ENCODE assay signal across 8 cellular contexts in genomic region chr14:91059576-91060471, GRCh38. TPM values are rescaled to one million over a fixed set of nuclear protein-coding genes. Genes with fewer than 3 reads are reported as not detected.
DNase-seq lines count a peak whose midpoint lies in the region; ATAC-seq and TF ChIP-seq lines count a peak whose summit lies in the region.

No MANE protein-coding gene starts in this region.

- POLR2A ChIA-PET in IMR-90 (lab: Charles Lee; ENCODE audit: unreplicated experiment), result no interaction called here

- BruUV-seq in IMR-90 (replicated peaks; lab: Mats Ljungman, UMichigan), result no TSS peak

- 0% methylated on average over 12 of the region's 88 CpGs; no CpG with 5 or more reads in 1 of the 2 experiments for WGBS in IMR-90 (ENCODE audit: extremely low coverage in 2 of 2, insufficient read length in 1 of 2), 2 experiments

- no peak overlapping the region for H4K8ac ChIP-seq in IMR-90 (ENCODE audit: low read depth in 2 of 2, low read length in 2 of 2)

- H4K20me1 ChIP-seq in IMR-90 (ENCODE audit: insufficient read depth, low read length), result no peaks in the 10 kb centered on the region

- DNase-seq in DMS53 treated with DMSO at 0.1 percent for 48 hours (lab: John Stamatoyannopoulos, UW; ENCODE audit: unreplicated experiment) (peak; percentile 60), IMR-90 (no peak), SK-N-DZ (ENCODE audit: low spot score) (peak; percentile 69), Right ventricle myocardium superior (peak; percentile 50), posterior cingulate gyrus (peak in 9 of 10 donors; percentile 12 to 94 (median 44)), vagina (ENCODE audit: extremely low spot score in 2 of 2) (no peak)

- ATAC-seq in GM21526 (IDR thresholded peaks at IDR 0.05; ENCODE audit: low FRiP score, unreplicated experiment) (peak; percentile 15), IMR-90 (ENCODE audit: low read depth) (peak; percentile 40), Right ventricle myocardium superior (ENCODE audit: poor library complexity) (peak; percentile 63)

- in situ Hi-C loops in IMR-90 (cut with MboI; ENCODE audit: low sequenced_read_pairs), result no loop called here

- no peak overlapping the region for H2BK20ac ChIP-seq in IMR-90 (ENCODE audit: low read depth, low read length)

- no peak for TF ChIP-seq POLR2A in IMR-90 (IDR thresholded peaks at IDR 0.05; ENCODE audit: low read depth, low read length)
- no peak for TF ChIP-seq POLR2A in vagina (IDR thresholded peaks at IDR 0.05)

- peak overlapping the region; percentile 69 for H3K27ac Mint-ChIP-seq in activated naive CD8-positive, alpha-beta T cell

- TF ChIP-seq CTCF in IMR-90 (conservative IDR thresholded peaks at IDR 0.05; ENCODE audit: low read depth, low read length), result peak; percentile 35; the same call in 1 of the 2 replicates
- peak in 1 of 3 experiments; percentile 23 for TF ChIP-seq CTCF in vagina (IDR thresholded peaks at IDR 0.05)

- no peak overlapping the region for H2BK120ac ChIP-seq in IMR-90 (ENCODE audit: low read depth, low read length)

- peak overlapping the region; percentile 97 for H2AFZ ChIP-seq in IMR-90 (replicated peaks; ENCODE audit: low read length, poor library complexity)

- dilution Hi-C loops in IMR-90 (cut with HindIII; ENCODE audit: low sequenced_read_pairs, unreplicated experiment), result no loop called here

- H3K27me3 ChIP-seq in IMR-90 (ENCODE audit: control insufficient read depth, insufficient read depth, low read length) (no peaks in the 10 kb centered on the region), vagina (no peaks in the 10 kb centered on the region)

- peak; percentile 26; the same call in 1 of the 2 replicates for TF ChIP-seq RAD21 in IMR-90 (IDR thresholded peaks at IDR 0.05; ENCODE audit: low read length)

- no peak overlapping the region for H3K23ac ChIP-seq in IMR-90 (ENCODE audit: low read depth, low read length)

- H3K4me3 Mint-ChIP-seq in activated naive CD8-positive, alpha-beta T cell, result peak overlapping the region; percentile 83

- H2AK5ac ChIP-seq in IMR-90 (ENCODE audit: low read depth, low read length), result no peak overlapping the region

- H3K4me2 ChIP-seq in IMR-90 (ENCODE audit: low read depth, low read length), result peak overlapping the region; percentile 95

- H2AK9ac ChIP-seq in IMR-90 (replicated peaks; ENCODE audit: low read depth, low read length, poor library complexity), result peak overlapping the region; percentile 6

- peaks cover 3% of the 10 kb centered on the region for H3K36me3 Mint-ChIP-seq in activated naive CD8-positive, alpha-beta T cell

- H3K36me3 ChIP-seq in IMR-90 (ENCODE audit: control insufficient read depth, insufficient read depth, low read length) (no peaks in the 10 kb centered on the region), vagina (no peaks in the 10 kb centered on the region)

- H3K9me3 ChIP-seq in IMR-90 (ENCODE audit: control insufficient read depth, insufficient read depth, low read length) (no peaks in the 10 kb centered on the region), vagina (no peaks in the 10 kb centered on the region)

- H3K4ac ChIP-seq in IMR-90 (ENCODE audit: low read depth, low read length), result no peak overlapping the region

- H3K79me1 ChIP-seq in IMR-90 (ENCODE audit: low read depth in 1 of 2, low read length in 2 of 2), result no peaks in the 10 kb centered on the region

- no peak overlapping the region for H4K91ac ChIP-seq in IMR-90 (ENCODE audit: insufficient read depth, low read depth, low read length)

- CTCF ChIA-PET in IMR-90 (lab: Yijun Ruan, JAX), result interaction anchor here (0.5 to 1.0 kb wide), 3 partner anchors 14 to 113 kb away, joined by 3 to 7 read pairs (median 4); no protein-coding TSS in a partner anchor

- H3K4me1 ChIP-seq in IMR-90 (ENCODE audit: control insufficient read depth, insufficient read depth, low read length) (no peaks in the 10 kb centered on the region), vagina (peaks cover 25% of the 10 kb centered on the region)

- H3K27ac ChIP-seq in IMR-90 (ENCODE audit: insufficient read depth, low read length) (peak overlapping the region; percentile 2; the same call in 1 of the 2 replicates), vagina (peak overlapping the region; percentile 97)

- H3K4me3 ChIP-seq in IMR-90 (ENCODE audit: insufficient read depth, low read depth, low read length), result peak overlapping the region; percentile 68
- peak overlapping the region; percentile 77 to 93 for H3K4me3 ChIP-seq in vagina

- no peaks in the 10 kb centered on the region for H3K9me1 ChIP-seq in IMR-90 (ENCODE audit: insufficient read depth, low read length)

- no peak overlapping the region for H2BK15ac ChIP-seq in IMR-90 (ENCODE audit: low read depth, low read length)

- H2BK5ac ChIP-seq in IMR-90 (ENCODE audit: low read depth, low read length, poor library complexity, severe bottlenecking), result no peak overlapping the region

- H3K27me3 Mint-ChIP-seq in activated naive CD8-positive, alpha-beta T cell, result no peaks in the 10 kb centered on the region

- H3K14ac ChIP-seq in IMR-90 (replicated peaks; ENCODE audit: low read depth, low read length), result no peak overlapping the region

- no peak overlapping the region for H3K56ac ChIP-seq in IMR-90 (ENCODE audit: extremely low read depth, insufficient read depth, low read length)

- peak overlapping the region; percentile 29 for H3K9ac ChIP-seq in IMR-90 (ENCODE audit: low read depth, low read length)

- H3K9me3 Mint-ChIP-seq in activated naive CD8-positive, alpha-beta T cell (ENCODE audit: low read depth), result no peaks in the 10 kb centered on the region

- intact Hi-C loops in IMR-90 (cut with micrococcal nuclease) (loop anchor here (1.0 to 5.0 kb wide), 6 partner anchors 55 to 677 kb away; partner anchors contain the start of gene DGLUCY), Right ventricle myocardium superior (cut with DNase I) (loop anchor here (2.0 to 10.0 kb wide), 3 partner anchors 55 to 158 kb away; partner anchors contain the start of gene DGLUCY), posterior cingulate gyrus (cut with DNase I) (loop anchor here (2.0 to 5.0 kb wide), 3 partner anchors 55 to 158 kb away; partner anchors contain the start of gene DGLUCY), vagina (cut with DNase I) (loop anchor here (10.0 kb wide), 1 partner anchor 115 kb away; no protein-coding TSS in a partner anchor)

- no peak overlapping the region for H4K5ac ChIP-seq in IMR-90 (ENCODE audit: low read depth, low read length)

- H3K18ac ChIP-seq in IMR-90 (ENCODE audit: low read depth, low read length), result no peak overlapping the region

- H3K4me1 Mint-ChIP-seq in activated naive CD8-positive, alpha-beta T cell (ENCODE audit: low read depth), result peaks cover 60% of the 10 kb centered on the region

TF ChIP-seq in IMR-90, 13 proteins besides CTCF, POLR2A, EP300 and RAD21:
- TF ChIP-seq NFE2L2 (IDR thresholded peaks at IDR 0.05; ENCODE audit: low read depth, low read length), result no peak
- TF ChIP-seq FOS (IDR thresholded peaks at IDR 0.05; ENCODE audit: low read depth, low read length), result no peak
- no peak for TF ChIP-seq MAFK (IDR thresholded peaks at IDR 0.05; ENCODE audit: low read depth, low read length)
- no peak for TF ChIP-seq USF2 (IDR thresholded peaks at IDR 0.05; ENCODE audit: low read depth, low read length)
- no peak for TF ChIP-seq SMC3 (IDR thresholded peaks at IDR 0.05; ENCODE audit: low read depth, low read length)
- TF ChIP-seq BHLHE40 (IDR thresholded peaks at IDR 0.05; ENCODE audit: low read depth, low read length), result no peak
- TF ChIP-seq ELK1 (IDR thresholded peaks at IDR 0.05; ENCODE audit: borderline replicate concordance, low read depth, low read length), result no peak
- no peak for TF ChIP-seq MXI1 (IDR thresholded peaks at IDR 0.05; ENCODE audit: borderline replicate concordance, low read depth, low read length)
- no peak for TF ChIP-seq RCOR1 (IDR thresholded peaks at IDR 0.05; ENCODE audit: insufficient replicate concordance, low read length)
- TF ChIP-seq RFX5 (IDR thresholded peaks at IDR 0.05; ENCODE audit: low read depth, low read length), result no peak
- TF ChIP-seq CHD1 (IDR thresholded peaks at IDR 0.05; ENCODE audit: low read depth, low read length), result no peak
- TF ChIP-seq MAZ (IDR thresholded peaks at IDR 0.05; ENCODE audit: borderline replicate concordance, low read depth, low read length), result no peak
- TF ChIP-seq CEBPB (IDR thresholded peaks at IDR 0.05; ENCODE audit: low read depth, low read length), result no peak

RNA-seq across cellular contexts. Expression of gene RPS6KA5, which starts 0.6 kb away (rescaled TPM):
- total RNA-seq in IMR-90 (2012; rRNA removed) (0.28 and 0.36 TPM in 2 replicates), Right ventricle myocardium superior (14.6 TPM), vagina (5.2 TPM)
- polyA plus RNA-seq in IMR-90 (2012; rRNA removed), result 0.30 and 0.36 TPM in 2 replicates
- polyA plus RNA-seq in IMR-90 (2012; cell fraction: cytosol; rRNA removed), result 0.06 and 0.12 TPM in 2 replicates
- polyA plus RNA-seq in IMR-90 (2012; cell fraction: nucleus; rRNA removed; ENCODE audit: low replicate concordance), result 0.05 and 0.48 TPM in 2 replicates
- 2.4 and 3.4 TPM in 2 replicates for polyA plus RNA-seq in SK-N-DZ (2014; cell fraction: cytosol; rRNA removed)
- 3.1 and 5.6 TPM in 2 replicates for polyA plus RNA-seq in SK-N-DZ (2014; cell fraction: nucleus; rRNA removed)

RNA-seq across cellular contexts. Expression of gene DGLUCY, which starts 54.0 kb away (rescaled TPM):
- total RNA-seq in IMR-90 (2012; rRNA removed), result 8.6 and 13.3 TPM in 2 replicates
- polyA plus RNA-seq in IMR-90 (2012; rRNA removed), result 7.5 and 8.5 TPM in 2 replicates
- polyA plus RNA-seq in IMR-90 (2012; cell fraction: cytosol; rRNA removed), result 3.9 and 6.8 TPM in 2 replicates
- 13.4 and 17.4 TPM in 2 replicates for polyA plus RNA-seq in IMR-90 (2012; cell fraction: nucleus; rRNA removed; ENCODE audit: low replicate concordance)
- polyA plus RNA-seq in SK-N-DZ (2014; cell fraction: cytosol; rRNA removed), result 24.8 and 37.3 TPM in 2 replicates
- 46.1 and 55.7 TPM in 2 replicates for polyA plus RNA-seq in SK-N-DZ (2014; cell fraction: nucleus; rRNA removed)
- total RNA-seq in Right ventricle myocardium superior, result 240 TPM
- 57.0 TPM for total RNA-seq in vagina

Comparison
In these comparisons a context has a peak if more than half of its experiments do, and no peak if none do; other contexts are left out.
1. DNase-seq: peak in DMS53 treated with DMSO at 0.1 percent for 48 hours (single experiment), SK-N-DZ (single experiment), Right ventricle myocardium superior (single experiment) and posterior cingulate gyrus (9 of 10); none in IMR-90 (single experiment) and vagina (0 of 2).
2. Peak in every context shown above with its lines, with median percentiles within 50 percentile points of each other: ATAC-seq.